12 cellular contexts compared by ENCODE assay signal in the genomic region with DNA sequence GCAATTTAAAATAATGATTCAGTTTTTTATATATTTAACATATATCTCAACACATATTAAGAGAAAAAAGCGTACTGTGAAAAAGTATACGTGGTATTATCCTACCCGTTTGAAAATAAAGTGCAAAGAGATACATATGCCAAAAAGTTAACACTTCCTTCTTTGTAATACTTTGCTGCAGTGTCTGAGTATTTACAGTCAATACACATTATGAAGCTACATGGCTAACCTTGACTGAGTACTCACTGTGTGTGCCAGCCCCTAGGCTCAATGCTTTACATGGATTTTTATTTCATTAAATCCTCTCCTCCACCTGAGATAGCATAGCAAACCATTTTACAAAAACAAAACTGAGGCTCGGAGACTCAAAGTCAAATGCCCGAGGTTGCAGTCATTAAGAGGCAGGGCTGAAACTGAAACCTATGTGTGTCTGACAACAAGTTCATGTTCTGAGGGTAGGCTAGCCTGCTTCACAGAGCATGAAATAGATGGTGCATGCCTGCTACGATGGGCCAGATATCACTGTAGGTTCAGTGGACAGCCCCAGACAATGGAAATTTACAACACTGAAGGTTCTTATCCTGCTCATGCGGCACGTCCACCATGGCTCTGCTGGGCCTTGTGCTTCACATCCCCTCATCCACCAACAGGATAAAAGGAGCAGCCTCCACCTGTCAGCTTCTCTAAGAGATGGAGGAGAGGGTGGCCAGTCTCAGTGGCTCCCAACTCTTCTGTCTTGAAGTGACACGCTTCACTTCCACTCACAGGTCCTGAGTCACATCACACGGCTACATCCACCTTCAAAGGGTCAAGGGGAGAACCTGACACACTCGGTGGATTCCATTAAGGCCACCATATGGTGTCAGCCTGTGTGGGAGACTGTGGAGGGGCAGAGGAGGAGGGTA. TPM values are rescaled to one million over a fixed set of nuclear protein-coding genes. Genes with fewer than 3 reads are reported as not detected.
DNase-seq lines count a peak whose midpoint lies in the region; ATAC-seq lines count a peak whose summit lies in the region.
"Not testable (repeated sequence)": the region's sequence is repeated elsewhere in the genome, so short reads cannot be mapped to it uniquely, and the experiment has no call there.
"Had no signal": no experiment of that assay in that cellular context is flagged by ENCODE, and none has a peak within 500 bp of the region (broad histone marks: within the 10 kb centered on the region; RNA-seq: fewer than 3 reads in every experiment).

No MANE protein-coding gene starts in this region.

- ATAC-seq in GM18867 (IDR thresholded peaks at IDR 0.05; ENCODE audit: unreplicated experiment) (peak; percentile 100), GM19452 (IDR thresholded peaks at IDR 0.05; ENCODE audit: unreplicated experiment) (peak; percentile 100), GM21723 (IDR thresholded peaks at IDR 0.05; ENCODE audit: unreplicated experiment) (peak; percentile 100), HG02938 (IDR thresholded peaks at IDR 0.05; ENCODE audit: unreplicated experiment) (peak; percentile 100), HG03175 (IDR thresholded peaks at IDR 0.05; ENCODE audit: unreplicated experiment) (peak; percentile 100)

- H3K4me1 Mint-ChIP-seq in IgD-negative memory B cell; activated CD4-positive, alpha-beta memory T cell treated with anti-CD3 and anti-CD28 coated beads, Interleukin-2, amount 10 ng/mL, durations not matched to agents 7 days and 5 days: not testable (repeated sequence)

- not testable (repeated sequence) for H3K27me3 Mint-ChIP-seq in IgD-negative memory B cell; activated CD4-positive, alpha-beta memory T cell treated with anti-CD3 and anti-CD28 coated beads, Interleukin-2, amount 10 ng/mL, durations not matched to agents 7 days and 5 days

- H3K27ac Mint-ChIP-seq in IgD-negative memory B cell: not testable (repeated sequence)
- peak overlapping the region; percentile 9 for H3K27ac Mint-ChIP-seq in activated CD4-positive, alpha-beta memory T cell treated with anti-CD3 and anti-CD28 coated beads, Interleukin-2, amount 10 ng/mL, durations not matched to agents 7 days and 5 days

- not testable (repeated sequence) for H3K9me3 Mint-ChIP-seq in IgD-negative memory B cell; activated CD4-positive, alpha-beta memory T cell treated with anti-CD3 and anti-CD28 coated beads, Interleukin-2, amount 10 ng/mL, durations not matched to agents 7 days and 5 days

- not testable (repeated sequence) for H3K36me3 Mint-ChIP-seq in IgD-negative memory B cell; activated CD4-positive, alpha-beta memory T cell treated with anti-CD3 and anti-CD28 coated beads, Interleukin-2, amount 10 ng/mL, durations not matched to agents 7 days and 5 days (ENCODE audit: low read depth)

- POLR2A ChIA-PET in activated CD4-positive, alpha-beta memory T cell treated with anti-CD3 and anti-CD28 coated beads, Interleukin-2, amount 10 ng/mL, durations not matched to agents 7 days and 5 days (lab: Charles Lee): not testable (repeated sequence)

- peak overlapping the region in 3 of 4 donors; percentile 52 to 76 (median 63) for H3K4me3 Mint-ChIP-seq in IgD-negative memory B cell
- H3K4me3 Mint-ChIP-seq in activated CD4-positive, alpha-beta memory T cell treated with anti-CD3 and anti-CD28 coated beads, Interleukin-2, amount 10 ng/mL, durations not matched to agents 7 days and 5 days: peak overlapping the region; percentile 7

- CTCF ChIA-PET in activated CD4-positive, alpha-beta memory T cell treated with anti-CD3 and anti-CD28 coated beads, Interleukin-2, amount 10 ng/mL, durations not matched to agents 7 days and 5 days (lab: Charles Lee): interaction anchor here (1.1 kb wide), 1 partner anchor 90 kb away, joined by 3 read pairs; no protein-coding TSS in a partner anchor

- DNase-seq in activated CD4-positive, alpha-beta memory T cell treated with anti-CD3 and anti-CD28 coated beads, Interleukin-2, amount 10 ng/mL, durations not matched to agents 7 days and 5 days: not testable (repeated sequence)

RNA-seq across cellular contexts. Expression of a gene that starts 29.2 kb away (rescaled TPM):
- 243 TPM for polyA plus RNA-seq in IgD-negative memory B cell
- 100 to 1,000 TPM; 271 to 273 TPM for total RNA-seq in activated CD4-positive, alpha-beta memory T cell treated with anti-CD3 and anti-CD28 coated beads, Interleukin-2, amount 10 ng/mL, durations not matched to agents 7 days and 5 days

RNA-seq across cellular contexts. Expression of a gene that starts 54.9 kb away (rescaled TPM):
- not detected for polyA plus RNA-seq in IgD-negative memory B cell
- not detected for total RNA-seq in activated CD4-positive, alpha-beta memory T cell treated with anti-CD3 and anti-CD28 coated beads, Interleukin-2, amount 10 ng/mL, durations not matched to agents 7 days and 5 days
- total RNA-seq: activated CD8-positive, alpha-beta T cell treated with anti-CD3 and anti-CD28 coated beads for 36 hours; activated T-cell treated with anti-CD3 and anti-CD28 coated beads, Interleukin-2, amount 50 U/mL, for 72 hours; GM23248; osteoblast had no signal
- polyA plus RNA-seq: GM23248, heart right ventricle had no signal
